Comparison of ENCODE assay signal across 19 cellular contexts in the genomic region with DNA sequence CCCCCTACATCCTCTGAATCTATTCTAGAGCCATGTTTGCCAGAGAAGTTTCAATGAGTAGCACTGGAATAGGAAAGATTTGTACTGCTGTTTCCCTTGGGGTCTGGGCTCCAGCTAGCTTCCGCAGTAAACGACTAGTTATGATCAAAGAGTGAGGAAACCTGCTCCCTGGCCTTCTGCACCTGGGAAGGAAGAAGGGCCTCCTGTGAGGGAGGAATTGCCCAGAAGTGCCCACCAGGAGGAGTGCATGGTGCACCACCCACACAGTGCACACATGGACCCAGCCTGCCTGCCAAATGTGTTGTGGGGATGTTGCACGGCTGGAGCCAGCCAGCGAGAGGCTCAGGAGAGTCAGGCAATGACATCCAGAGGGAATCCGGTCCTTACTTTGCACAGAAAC. TPM values are rescaled to one million over a fixed set of nuclear protein-coding genes. Genes with fewer than 3 reads are reported as not detected.
DNase-seq lines count a peak whose midpoint lies in the region; ATAC-seq and TF ChIP-seq lines count a peak whose summit lies in the region.
"Had no signal": no experiment of that assay in that cellular context is flagged by ENCODE, and none has a peak within 500 bp of the region (broad histone marks: within the 10 kb centered on the region; RNA-seq: fewer than 3 reads in every experiment).

No MANE protein-coding gene starts in this region.

- H3K9me3 Mint-ChIP-seq in GM23338 (no peaks in the 10 kb centered on the region), glutamatergic neuron (ENCODE audit: unreplicated experiment) (no peaks in the 10 kb centered on the region)
- H3K9me3 Mint-ChIP-seq: activated naive CD4-positive, alpha-beta T cell treated with anti-CD3 and anti-CD28 coated beads, Interleukin-2, amount 50 U/mL, for 72 hours; effector memory CD8-positive, alpha-beta T cell; T-helper 1 cell treated with Interleukin-12 subunit alpha and Interleukin-12 subunit beta and Interleukin-4 antibody, amounts not matched to agents 30 μg/mL and 1 μg/mL, for 36 hours had no signal

- H3K36me3 Mint-ChIP-seq in GM23338 (ENCODE audit: low read depth) (no peaks in the 10 kb centered on the region), glutamatergic neuron (ENCODE audit: unreplicated experiment) (no peaks in the 10 kb centered on the region)
- H3K36me3 Mint-ChIP-seq: activated naive CD4-positive, alpha-beta T cell treated with anti-CD3 and anti-CD28 coated beads, Interleukin-2, amount 50 U/mL, for 72 hours had no signal

- no peaks in the 10 kb centered on the region for H3K27me3 ChIP-seq in GM23338 (ENCODE audit: insufficient read depth)
- H3K27me3 ChIP-seq: heart left ventricle, spleen, stomach had no signal

- no peaks in the 10 kb centered on the region for H3K79me2 ChIP-seq in GM23338 (replicated peaks; ENCODE audit: insufficient read depth)
- H3K79me2 ChIP-seq: parathyroid adenoma had no signal

- no peak overlapping the region for H3K4me2 ChIP-seq in GM23338

- no peaks in the 10 kb centered on the region for H3K4me1 Mint-ChIP-seq in GM23338
- no peaks in the 10 kb centered on the region for H3K4me1 Mint-ChIP-seq in glutamatergic neuron (ENCODE audit: low read depth, unreplicated experiment)

- H3F3A ChIP-seq in GM23338 (replicated peaks; ENCODE audit: low read depth) = no peaks in the 10 kb centered on the region

- H3K27ac ChIP-seq in GM23338 (ENCODE audit: low read depth) = no peak overlapping the region
- H3K27ac ChIP-seq: heart left ventricle, parathyroid adenoma, spleen, stomach had no signal

- H3K36me3 ChIP-seq in GM23338 (ENCODE audit: insufficient read depth) = no peaks in the 10 kb centered on the region
- H3K36me3 ChIP-seq: heart left ventricle, spleen, stomach had no signal

- no peak overlapping the region for H3K4me3 Mint-ChIP-seq in GM23338
- H3K4me3 Mint-ChIP-seq in glutamatergic neuron (ENCODE audit: unreplicated experiment) = no peak overlapping the region
- H3K4me3 Mint-ChIP-seq: effector memory CD8-positive, alpha-beta T cell; T-helper 1 cell treated with Interleukin-12 subunit alpha and Interleukin-12 subunit beta and Interleukin-4 antibody, amounts not matched to agents 30 μg/mL and 1 μg/mL, for 36 hours had no signal

- no peaks in the 10 kb centered on the region for H4K20me1 ChIP-seq in GM23338 (replicated peaks; ENCODE audit: insufficient read depth)

- H3K4me1 ChIP-seq in GM23338 (ENCODE audit: insufficient read depth) = no peaks in the 10 kb centered on the region
- H3K4me1 ChIP-seq: heart left ventricle, parathyroid adenoma, stomach had no signal

- no peaks in the 10 kb centered on the region for H3K9me2 ChIP-seq in GM23338 (ENCODE audit: insufficient read depth)

- TF ChIP-seq CTCF in GM23338 (conservative IDR thresholded peaks at IDR 0.05; ENCODE audit: low read depth in 2 of 2) = peak; percentile 8 to 47; a peak in 2 of 4 replicates
- no peak for TF ChIP-seq CTCF in glutamatergic neuron (IDR thresholded peaks at IDR 0.05; ENCODE audit: partially characterized antibody, unreplicated experiment)

- DNase-seq in AG20443 (ENCODE audit: low spot score) (peak; percentile 26), GM23338 (ENCODE audit: low spot score) (peak; percentile 17), glutamatergic neuron (peak; percentile 20), SIG-M5 treated with dmso at 0.1 percent for 504 hours (lab: John Stamatoyannopoulos, UW; ENCODE audit: unreplicated experiment) (no peak)
- no peak for DNase-seq in stimulated activated CD4-positive, alpha-beta T cell treated with anti-CD3 and anti-CD28 coated beads, Interleukin-12 subunit alpha, Interleukin-12 subunit beta, amount 100 ng/mL, for 4 hours
- DNase-seq: activated CD4-positive, alpha-beta T cell treated with anti-CD3 and anti-CD28 coated beads for 4 hours; effector memory CD8-positive, alpha-beta T cell; heart left ventricle; kidney glomerular epithelial cell; NCI-H446 treated with DMSO at 0.1 percent for 48 hours; spleen; stomach had no signal

- H3K27ac Mint-ChIP-seq in GM23338 (no peak overlapping the region), glutamatergic neuron (ENCODE audit: unreplicated experiment) (no peak overlapping the region)
- H3K27ac Mint-ChIP-seq: activated naive CD4-positive, alpha-beta T cell treated with anti-CD3 and anti-CD28 coated beads, Interleukin-2, amount 50 U/mL, for 72 hours; effector memory CD8-positive, alpha-beta T cell; T-helper 1 cell treated with Interleukin-12 subunit alpha and Interleukin-12 subunit beta and Interleukin-4 antibody, amounts not matched to agents 30 μg/mL and 1 μg/mL, for 36 hours had no signal

- ATAC-seq in GM23338 (peak; percentile 54; the same call in 2 of the 3 replicates), SK-N-SH treated with all-trans-retinoic acid at 6 μM for 48 hours (peak; percentile 63), GM21737 (IDR thresholded peaks at IDR 0.05; ENCODE audit: unreplicated experiment) (no peak), HG02798 (IDR thresholded peaks at IDR 0.05; ENCODE audit: poor library complexity, unreplicated experiment) (no peak)
- ATAC-seq: activated naive CD4-positive, alpha-beta T cell treated with anti-CD3 and anti-CD28 coated beads, Interleukin-2, amount 50 U/mL, for 72 hours; effector memory CD8-positive, alpha-beta T cell; heart left ventricle had no signal

- H2AFZ ChIP-seq in GM23338 = no peak overlapping the region
- H2AFZ ChIP-seq: parathyroid adenoma had no signal

- H3K27me3 Mint-ChIP-seq in GM23338 (ENCODE audit: insufficient read depth, low read depth, poor library complexity) = peaks cover 4% of the 10 kb centered on the region
- peaks cover 3% of the 10 kb centered on the region for H3K27me3 Mint-ChIP-seq in glutamatergic neuron (ENCODE audit: unreplicated experiment)
- H3K27me3 Mint-ChIP-seq: effector memory CD8-positive, alpha-beta T cell had no signal

- no peak overlapping the region for H3K4me3 ChIP-seq in GM23338
- H3K4me3 ChIP-seq: heart left ventricle, spleen, stomach had no signal

TF ChIP-seq in GM23338, 12 proteins besides CTCF, POLR2A, EP300 and RAD21 (continues in another document):
- no peak for TF ChIP-seq CREB1 (CRISPR knock-in tag; IDR thresholded peaks at IDR 0.05; ENCODE audit: low read depth)
- TF ChIP-seq ZNF331 (CRISPR knock-in tag; IDR thresholded peaks at IDR 0.05; ENCODE audit: low read depth) = no peak

TF ChIP-seq in SK-N-SH treated with all-trans-retinoic acid at 6 μM for 48 hours, 23 proteins besides CTCF, POLR2A, EP300 and RAD21:
- TF ChIP-seq ZNF8 (CRISPR knock-in tag; IDR thresholded peaks at IDR 0.05) (no peak), ZC3H10 (CRISPR knock-in tag; IDR thresholded peaks at IDR 0.05) (no peak), ZFP30 (CRISPR knock-in tag; IDR thresholded peaks at IDR 0.05) (no peak), PPARA (CRISPR knock-in tag; IDR thresholded peaks at IDR 0.05; ENCODE audit: borderline replicate concordance) (no peak), TCF4 (CRISPR knock-in tag; IDR thresholded peaks at IDR 0.05; ENCODE audit: borderline replicate concordance) (peak; percentile 73), ZFP3 (CRISPR knock-in tag; IDR thresholded peaks at IDR 0.05) (no peak), ESRRG (CRISPR knock-in tag; IDR thresholded peaks at IDR 0.05) (no peak), TOX (CRISPR knock-in tag; IDR thresholded peaks at IDR 0.05; ENCODE audit: borderline replicate concordance) (no peak), RARB (CRISPR knock-in tag; IDR thresholded peaks at IDR 0.05) (no peak)

RNA-seq across cellular contexts. Expression of gene FAM107B, which starts 27.0 kb away (rescaled TPM):
- total RNA-seq in GM23338 (2014; rRNA removed; shearing (Covaris generic)) = 17.6 and 20.5 TPM in 2 replicates
- polyA plus RNA-seq in GM23338 (2016; fragmentation: Nextera tagmentation; extraction: Ambion mirVana) = 11.0 and 16.0 TPM in 2 replicates
- 88.6 TPM for total RNA-seq in glutamatergic neuron (ENCODE audit: unreplicated experiment)

RNA-seq across cellular contexts. Expression of gene CDNF, which starts 36.1 kb away (rescaled TPM):
- 1.1 and 2.2 TPM in 2 replicates for total RNA-seq in GM23338 (2014; rRNA removed; shearing (Covaris generic))
- polyA plus RNA-seq in GM23338 (2016; fragmentation: Nextera tagmentation; extraction: Ambion mirVana) = 0.26 and 0.77 TPM in 2 replicates
- total RNA-seq in glutamatergic neuron (ENCODE audit: unreplicated experiment) = 2.2 TPM
- total RNA-seq: Daoy had no signal

RNA-seq across cellular contexts. Expression of gene HSPA14, which starts 36.4 kb away (rescaled TPM):
- 32.4 and 35.8 TPM in 2 replicates for total RNA-seq in GM23338 (2014; rRNA removed; shearing (Covaris generic))
- 46.5 and 48.1 TPM in 2 replicates for polyA plus RNA-seq in GM23338 (2016; fragmentation: Nextera tagmentation; extraction: Ambion mirVana)
- total RNA-seq in glutamatergic neuron (ENCODE audit: unreplicated experiment) = 10.1 TPM

RNA-seq across cellular contexts. Expression of gene MSANTD7, which starts 36.4 kb away (rescaled TPM):
- 18.7 and 19.8 TPM in 2 replicates for total RNA-seq in GM23338 (2014; rRNA removed; shearing (Covaris generic))
- 4.9 and 5.3 TPM in 2 replicates for polyA plus RNA-seq in GM23338 (2016; fragmentation: Nextera tagmentation; extraction: Ambion mirVana)
- 13.7 TPM for total RNA-seq in glutamatergic neuron (ENCODE audit: unreplicated experiment)

Comparison
In these comparisons a context has a peak if more than half of its experiments do, and no peak if none do; other contexts are left out.
1. DNase-seq: peak in AG20443 (single experiment), GM23338 (single experiment) and glutamatergic neuron (single experiment); none in SIG-M5 treated with dmso at 0.1 percent for 504 hours (single experiment) and stimulated activated CD4-positive, alpha-beta T cell treated with anti-CD3 and anti-CD28 coated beads, Interleukin-12 subunit alpha, Interleukin-12 subunit beta, amount 100 ng/mL, for 4 hours (single experiment).
2. ATAC-seq: peak in GM23338 (single experiment) and SK-N-SH treated with all-trans-retinoic acid at 6 μM for 48 hours (single experiment); none in GM21737 (single experiment) and HG02798 (single experiment).